1 cellular context compared by ENCODE assay signal in genomic region chr4:17635056-17635455, GRCh38.
TF ChIP-seq lines count a peak whose summit lies in the region.

No MANE protein-coding gene starts in this region.

TF ChIP-seq in HepG2, 621 proteins besides CTCF, POLR2A, EP300 and RAD21:
- TF ChIP-seq ZBTB3 (CRISPR knock-in tag; IDR thresholded peaks at IDR 0.05; ENCODE audit: borderline replicate concordance, low read depth) (no peak), RBM22 (optimal IDR thresholded peaks at IDR 0.05; ENCODE audit: low read length) (peak; percentile 66), ZNF615 (CRISPR knock-in tag; IDR thresholded peaks at IDR 0.05; ENCODE audit: borderline replicate concordance) (no peak), MTF2 (CRISPR knock-in tag; IDR thresholded peaks at IDR 0.05; ENCODE audit: borderline replicate concordance) (no peak)
